28 cellular contexts compared by ENCODE assay signal in the genomic region with DNA sequence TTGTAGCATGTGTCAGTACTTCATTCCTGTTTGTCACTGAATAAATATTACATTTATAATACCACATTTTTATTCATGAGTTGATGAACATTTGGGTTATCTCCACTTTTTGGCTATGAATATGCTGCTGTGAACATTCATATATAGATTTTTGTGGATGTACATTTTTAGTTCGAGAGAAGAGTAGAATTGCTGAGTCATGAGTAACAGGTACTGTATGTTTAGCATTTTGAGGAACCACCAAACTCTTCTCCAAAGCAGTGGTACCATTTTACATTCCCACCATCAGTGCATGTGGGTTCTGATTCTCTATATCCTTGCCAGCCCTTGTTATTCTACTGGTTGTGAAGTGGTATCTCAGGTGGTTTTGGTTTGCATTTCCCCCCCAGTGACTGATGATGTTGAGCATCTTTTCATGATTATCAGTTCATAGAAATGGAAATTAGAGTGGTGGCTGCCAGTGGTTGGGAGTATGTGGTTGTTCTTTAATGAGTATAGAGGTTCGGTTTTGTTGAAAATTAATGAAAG. TPM values are rescaled to one million over a fixed set of nuclear protein-coding genes. Genes with fewer than 3 reads are reported as not detected.
DNase-seq lines count a peak whose midpoint lies in the region; ATAC-seq and TF ChIP-seq lines count a peak whose summit lies in the region.
"Had no signal": no experiment of that assay in that cellular context is flagged by ENCODE, and none has a peak within 500 bp of the region (broad histone marks: within the 10 kb centered on the region; RNA-seq: fewer than 3 reads in every experiment).

No MANE protein-coding gene starts in this region.

- H3K4me2 ChIP-seq in GM23338, result no peak overlapping the region
- H3K4me2 ChIP-seq: KMS-11 had no signal

- H3K4me1 ChIP-seq in GM23338 (ENCODE audit: insufficient read depth), result no peaks in the 10 kb centered on the region
- H3K4me1 ChIP-seq: gastrocnemius medialis, left lung, SJCRH30, tibial nerve had no signal

- H3K27ac ChIP-seq in GM23338 (ENCODE audit: low read depth), result no peak overlapping the region
- H3K27ac ChIP-seq: C4-2B, gastrocnemius medialis, KMS-11, left lung, pancreas, SJCRH30, tibial nerve had no signal

- 0 out of 2 replicates have a peak, but pooled peaks cover 3% of the 10 kb centered on the region for H4K20me1 ChIP-seq in GM23338 (replicated peaks; ENCODE audit: insufficient read depth)

- H3K27me3 Mint-ChIP-seq in activated naive CD4-positive, alpha-beta T cell treated with anti-CD3 and anti-CD28 coated beads, Interleukin-2, amount 10 ng/mL, durations not matched to agents 7 days and 5 days, result no peaks in the 10 kb centered on the region
- peaks cover 3% of the 10 kb centered on the region for H3K27me3 Mint-ChIP-seq in GM23338 (ENCODE audit: insufficient read depth, low read depth, poor library complexity)
- H3K27me3 Mint-ChIP-seq in activated naive CD8-positive, alpha-beta T cell treated with anti-CD3 and anti-CD28 coated beads, Interleukin-2, amount 10 ng/mL, durations not matched to agents 7 days and 5 days, result no peaks in the 10 kb centered on the region
- H3K27me3 Mint-ChIP-seq: naive B cell had no signal

- H3K36me3 ChIP-seq in GM23338 (ENCODE audit: insufficient read depth), result peaks cover 18% of the 10 kb centered on the region; the same call in 1 of the 2 replicates

- H3K9me3 Mint-ChIP-seq in activated naive CD4-positive, alpha-beta T cell treated with anti-CD3 and anti-CD28 coated beads, Interleukin-2, amount 50 U/mL, for 72 hours, result peaks cover 7 to 11% of the 10 kb centered on the region in 2 donors
- peaks cover 5% of the 10 kb centered on the region for H3K9me3 Mint-ChIP-seq in activated naive CD4-positive, alpha-beta T cell treated with anti-CD3 and anti-CD28 coated beads, Interleukin-2, amount 10 ng/mL, durations not matched to agents 7 days and 5 days
- H3K9me3 Mint-ChIP-seq in GM23338, result no peaks in the 10 kb centered on the region
- peaks cover 6% of the 10 kb centered on the region for H3K9me3 Mint-ChIP-seq in activated naive CD8-positive, alpha-beta T cell treated with anti-CD3 and anti-CD28 coated beads, Interleukin-2, amount 10 ng/mL, durations not matched to agents 7 days and 5 days
- no peaks in the 10 kb centered on the region for H3K9me3 Mint-ChIP-seq in stimulated activated effector memory CD8-positive, alpha-beta T cell treated with anti-CD3 and anti-CD28 coated beads, Interleukin-12 subunit alpha, Interleukin-12 subunit beta, amount 100 ng/mL, for 72 hours
- H3K9me3 Mint-ChIP-seq: HFFc6, naive B cell had no signal

- CTCF ChIA-PET in activated naive CD4-positive, alpha-beta T cell treated with anti-CD3 and anti-CD28 coated beads, Interleukin-2, amount 10 ng/mL, durations not matched to agents 7 days and 5 days (lab: Charles Lee), result no interaction called here

- H3K4me3 Mint-ChIP-seq in activated naive CD4-positive, alpha-beta T cell treated with anti-CD3 and anti-CD28 coated beads, Interleukin-2, amount 10 ng/mL, durations not matched to agents 7 days and 5 days, result no peak overlapping the region
- no peak overlapping the region for H3K4me3 Mint-ChIP-seq in GM23338
- no peak overlapping the region for H3K4me3 Mint-ChIP-seq in activated naive CD8-positive, alpha-beta T cell treated with anti-CD3 and anti-CD28 coated beads, Interleukin-2, amount 10 ng/mL, durations not matched to agents 7 days and 5 days
- no peak overlapping the region for H3K4me3 Mint-ChIP-seq in stimulated activated effector memory CD8-positive, alpha-beta T cell treated with anti-CD3 and anti-CD28 coated beads, Interleukin-12 subunit alpha, Interleukin-12 subunit beta, amount 100 ng/mL, for 72 hours
- H3K4me3 Mint-ChIP-seq: HFFc6, naive B cell had no signal

- peaks cover 28% of the 10 kb centered on the region for H3K4me1 Mint-ChIP-seq in activated naive CD4-positive, alpha-beta T cell treated with anti-CD3 and anti-CD28 coated beads, Interleukin-2, amount 10 ng/mL, durations not matched to agents 7 days and 5 days
- peaks cover 11% of the 10 kb centered on the region; the same call in 2 of the 3 replicates for H3K4me1 Mint-ChIP-seq in GM23338
- peaks cover 31% of the 10 kb centered on the region for H3K4me1 Mint-ChIP-seq in activated naive CD8-positive, alpha-beta T cell treated with anti-CD3 and anti-CD28 coated beads, Interleukin-2, amount 10 ng/mL, durations not matched to agents 7 days and 5 days
- peaks cover 34% of the 10 kb centered on the region for H3K4me1 Mint-ChIP-seq in stimulated activated effector memory CD8-positive, alpha-beta T cell treated with anti-CD3 and anti-CD28 coated beads, Interleukin-12 subunit alpha, Interleukin-12 subunit beta, amount 100 ng/mL, for 72 hours

- ATAC-seq in activated naive CD4-positive, alpha-beta T cell treated with anti-CD3 and anti-CD28 coated beads, Interleukin-2, amount 50 U/mL, for 72 hours, result no peak
- ATAC-seq in GM23338, result no peak
- no peak for ATAC-seq in activated naive CD8-positive, alpha-beta T cell treated with anti-CD3 and anti-CD28 coated beads, Interleukin-2, amount 10 ng/mL, durations not matched to agents 7 days and 5 days (ENCODE audit: low read depth)
- ATAC-seq in stimulated activated effector memory CD8-positive, alpha-beta T cell treated with anti-CD3 and anti-CD28 coated beads, Interleukin-12 subunit alpha, Interleukin-12 subunit beta, amount 100 ng/mL, for 72 hours, result peak; percentile 50
- no peak for ATAC-seq in GM21367 (IDR thresholded peaks at IDR 0.05; ENCODE audit: unreplicated experiment)
- no peak for ATAC-seq in HG03442 (IDR thresholded peaks at IDR 0.05; ENCODE audit: unreplicated experiment)
- ATAC-seq: gastrocnemius medialis, left lung, Panc1, pancreas, right cardiac atrium had no signal

- DNase-seq in activated naive CD4-positive, alpha-beta T cell treated with anti-CD3 and anti-CD28 coated beads, Interleukin-2, amount 50 U/mL, for 72 hours (ENCODE audit: low spot score in 2 of 2), result no peak
- DNase-seq in activated naive CD4-positive, alpha-beta T cell treated with anti-CD3 and anti-CD28 coated beads, Interleukin-2, amount 10 ng/mL, durations not matched to agents 7 days and 5 days, result no peak
- DNase-seq in GM23338 (ENCODE audit: low spot score) (no peak), SIG-M5 treated with dmso at 0.1 percent for 504 hours (lab: John Stamatoyannopoulos, UW; ENCODE audit: unreplicated experiment) (no peak)
- DNase-seq in activated naive CD8-positive, alpha-beta T cell treated with anti-CD3 and anti-CD28 coated beads, Interleukin-2, amount 10 ng/mL, durations not matched to agents 7 days and 5 days, result no peak
- DNase-seq in stimulated activated effector memory CD8-positive, alpha-beta T cell treated with anti-CD3 and anti-CD28 coated beads, Interleukin-12 subunit alpha, Interleukin-12 subunit beta, amount 100 ng/mL, for 72 hours (ENCODE audit: low spot score in 2 of 2), result no peak
- DNase-seq: activated CD4-positive, CD25-positive, alpha-beta regulatory T cell treated with anti-CD3 and anti-CD28 coated beads, Interleukin-2, amount 50 U/mL, for 72 hours; activated effector memory CD4-positive, alpha-beta T cell treated with Interleukin-2 at 50 U/mL for 16 hours; cortex of kidney; DMS 273 treated with DMSO at 0.1 percent for 48 hours; gastrocnemius medialis; HFFc6; hippocampal formation; left lung; naive B cell; NCI-H524; pancreas; right cardiac atrium; SJCRH30; stimulated activated CD4-positive, alpha-beta T cell treated with anti-CD3 and anti-CD28 coated beads, Interleukin-12 subunit alpha, Interleukin-12 subunit beta, amount 100 ng/mL, for 4 hours; stimulated activated CD4-positive, alpha-beta T cell treated with anti-CD3 and anti-CD28 coated beads, Interleukin-4, amount 100 ng/mL, for 4 hours; stimulated activated naive CD4-positive, alpha-beta T cell treated with Interleukin-2 at 50 U/mL for 16 hours had no signal

- no peak for TF ChIP-seq CTCF in GM23338 (conservative IDR thresholded peaks at IDR 0.05; ENCODE audit: low read depth in 2 of 2)

- H3K9me2 ChIP-seq in GM23338 (ENCODE audit: insufficient read depth), result peaks cover 4% of the 10 kb centered on the region; the same call in 1 of the 2 replicates

- no peak overlapping the region for H3K4me3 ChIP-seq in GM23338
- H3K4me3 ChIP-seq: gastrocnemius medialis, left lung, pancreas, SJCRH30, tibial nerve had no signal

- no peaks in the 10 kb centered on the region for H3F3A ChIP-seq in GM23338 (replicated peaks; ENCODE audit: low read depth)

- peaks cover 3% of the 10 kb centered on the region; the same call in 1 of the 2 replicates for H3K79me2 ChIP-seq in GM23338 (replicated peaks; ENCODE audit: insufficient read depth)

- no peaks in the 10 kb centered on the region for H3K27me3 ChIP-seq in GM23338 (ENCODE audit: insufficient read depth)
- H3K27me3 ChIP-seq: gastrocnemius medialis, left lung, pancreas, SJCRH30, tibial nerve had no signal

- H3K27ac Mint-ChIP-seq in activated naive CD4-positive, alpha-beta T cell treated with anti-CD3 and anti-CD28 coated beads, Interleukin-2, amount 50 U/mL, for 72 hours, result peak overlapping the region; percentile 15 to 31
- no peak overlapping the region for H3K27ac Mint-ChIP-seq in activated naive CD4-positive, alpha-beta T cell treated with anti-CD3 and anti-CD28 coated beads, Interleukin-2, amount 10 ng/mL, durations not matched to agents 7 days and 5 days
- H3K27ac Mint-ChIP-seq in GM23338, result peak overlapping the region; percentile 82
- H3K27ac Mint-ChIP-seq in activated naive CD8-positive, alpha-beta T cell treated with anti-CD3 and anti-CD28 coated beads, Interleukin-2, amount 10 ng/mL, durations not matched to agents 7 days and 5 days, result peak overlapping the region; percentile 57
- H3K27ac Mint-ChIP-seq in stimulated activated effector memory CD8-positive, alpha-beta T cell treated with anti-CD3 and anti-CD28 coated beads, Interleukin-12 subunit alpha, Interleukin-12 subunit beta, amount 100 ng/mL, for 72 hours, result no peak overlapping the region
- H3K27ac Mint-ChIP-seq: HFFc6 had no signal

- no peak overlapping the region for H2AFZ ChIP-seq in GM23338

- H3K36me3 Mint-ChIP-seq in activated naive CD4-positive, alpha-beta T cell treated with anti-CD3 and anti-CD28 coated beads, Interleukin-2, amount 50 U/mL, for 72 hours, result peaks cover 30 to 54% of the 10 kb centered on the region in 2 donors
- peaks cover 69% of the 10 kb centered on the region for H3K36me3 Mint-ChIP-seq in activated naive CD4-positive, alpha-beta T cell treated with anti-CD3 and anti-CD28 coated beads, Interleukin-2, amount 10 ng/mL, durations not matched to agents 7 days and 5 days
- peaks cover 48% of the 10 kb centered on the region for H3K36me3 Mint-ChIP-seq in GM23338 (ENCODE audit: low read depth)
- H3K36me3 Mint-ChIP-seq in activated naive CD8-positive, alpha-beta T cell treated with anti-CD3 and anti-CD28 coated beads, Interleukin-2, amount 10 ng/mL, durations not matched to agents 7 days and 5 days, result peaks cover 69% of the 10 kb centered on the region
- H3K36me3 Mint-ChIP-seq in stimulated activated effector memory CD8-positive, alpha-beta T cell treated with anti-CD3 and anti-CD28 coated beads, Interleukin-12 subunit alpha, Interleukin-12 subunit beta, amount 100 ng/mL, for 72 hours, result peaks cover 77% of the 10 kb centered on the region

- POLR2A ChIA-PET in activated naive CD8-positive, alpha-beta T cell treated with anti-CD3 and anti-CD28 coated beads, Interleukin-2, amount 10 ng/mL, durations not matched to agents 7 days and 5 days (lab: Charles Lee), result no interaction called here

RNA-seq across cellular contexts. Expression of gene CCDC66, which starts 59.6 kb away (rescaled TPM):
- 10 to 100 TPM; 26.5 to 53.8 TPM for total RNA-seq in activated naive CD4-positive, alpha-beta T cell treated with anti-CD3 and anti-CD28 coated beads, Interleukin-2, amount 50 U/mL, for 72 hours
- 20.1 and 26.9 TPM in 2 replicates for total RNA-seq in GM23338 (2014; rRNA removed; shearing (Covaris generic))
- 27.1 and 50.3 TPM in 2 replicates for polyA plus RNA-seq in GM23338 (2016; fragmentation: Nextera tagmentation; extraction: Ambion mirVana)
- total RNA-seq in activated naive CD8-positive, alpha-beta T cell treated with anti-CD3 and anti-CD28 coated beads, Interleukin-2, amount 10 ng/mL, durations not matched to agents 7 days and 5 days, result 10 to 100 TPM; 55.3 to 58.9 TPM

Comparison
In these comparisons a context has a peak if more than half of its experiments do, and no peak if none do; other contexts are left out.
1. H3K27ac Mint-ChIP-seq: peak in activated naive CD4-positive, alpha-beta T cell treated with anti-CD3 and anti-CD28 coated beads, Interleukin-2, amount 50 U/mL, for 72 hours (2 of 2), GM23338 (single experiment) and activated naive CD8-positive, alpha-beta T cell treated with anti-CD3 and anti-CD28 coated beads, Interleukin-2, amount 10 ng/mL, durations not matched to agents 7 days and 5 days (single experiment); none in activated naive CD4-positive, alpha-beta T cell treated with anti-CD3 and anti-CD28 coated beads, Interleukin-2, amount 10 ng/mL, durations not matched to agents 7 days and 5 days (single experiment) and stimulated activated effector memory CD8-positive, alpha-beta T cell treated with anti-CD3 and anti-CD28 coated beads, Interleukin-12 subunit alpha, Interleukin-12 subunit beta, amount 100 ng/mL, for 72 hours (single experiment).